In genomic region chr6:137536104-137536773, GRCh38 we compare ENCODE assay signal across 27 cellular contexts. TPM values are rescaled to one million over a fixed set of nuclear protein-coding genes. Genes with fewer than 3 reads are reported as not detected.
DNase-seq lines count a peak whose midpoint lies in the region; ATAC-seq, FAIRE-seq and TF ChIP-seq lines count a peak whose summit lies in the region.
"Had no signal": no experiment of that assay in that cellular context is flagged by ENCODE, and none has a peak within 500 bp of the region (broad histone marks: within the 10 kb centered on the region; RNA-seq: fewer than 3 reads in every experiment).

No MANE protein-coding gene starts in this region.

- H3K4me3 ChIP-seq in mesenchymal stem cell (ENCODE audit: insufficient read depth in 1 of 2, low read depth in 1 of 2, low read length in 2 of 2), result no peak overlapping the region
- H3K4me3 ChIP-seq: left ventricle myocardium inferior, PC-9, prostate gland, upper lobe of left lung had no signal

- no peak overlapping the region for H3K23ac ChIP-seq in mesenchymal stem cell (ENCODE audit: low read length in 2 of 2)

- H4K91ac ChIP-seq in mesenchymal stem cell (ENCODE audit: low read length), result no peak overlapping the region

- peaks cover 4 to 24% of the 10 kb centered on the region in 2 experiments for H3K27me3 ChIP-seq in mesenchymal stem cell (ENCODE audit: control insufficient read depth in 1 of 2, insufficient read depth in 1 of 2, low read length in 2 of 2)
- H3K27me3 ChIP-seq: upper lobe of left lung had no signal

- H3K4me2 ChIP-seq in mesenchymal stem cell (ENCODE audit: low read length, poor library complexity, severe bottlenecking), result no peak overlapping the region
- H3K4me2 ChIP-seq: KMS-11, PC-9 had no signal

- no peaks in the 10 kb centered on the region for H3K4me1 Mint-ChIP-seq in activated CD4-positive, alpha-beta T cell treated with anti-CD3 and anti-CD28 coated beads for 36 hours
- H3K4me1 Mint-ChIP-seq: neural crest cell had no signal

- CTCF ChIA-PET in activated CD4-positive, alpha-beta T cell treated with anti-CD3 and anti-CD28 coated beads for 36 hours (lab: Charles Lee), result interaction anchor here (0.6 to 2.4 kb wide), 4 partner anchors 34 to 470 kb away, joined by 3 to 7 read pairs (median 4); no protein-coding TSS in a partner anchor

- no peaks in the 10 kb centered on the region for H3K36me3 Mint-ChIP-seq in activated CD4-positive, alpha-beta T cell treated with anti-CD3 and anti-CD28 coated beads for 36 hours (ENCODE audit: low read depth)

- POLR2A ChIA-PET in activated CD4-positive, alpha-beta T cell treated with anti-CD3 and anti-CD28 coated beads for 36 hours (lab: Charles Lee), result no interaction called here

- no peak for TF ChIP-seq POLR2A in H54 (IDR thresholded peaks at IDR 0.05; ENCODE audit: low read depth, low read length)

- FAIRE-seq in H54 (lab: Jason Lieb, UNC), result no peak

- H2AK5ac ChIP-seq in mesenchymal stem cell (ENCODE audit: low read length, severe bottlenecking), result no peak overlapping the region

- H3K4me3 Mint-ChIP-seq in activated CD4-positive, alpha-beta T cell treated with anti-CD3 and anti-CD28 coated beads for 36 hours, result no peak overlapping the region
- H3K4me3 Mint-ChIP-seq: neural crest cell; T-helper 1 cell treated with Interleukin-12 subunit alpha and Interleukin-12 subunit beta and Interleukin-4 antibody, amounts not matched to agents 30 μg/mL and 1 μg/mL, for 36 hours had no signal

- no peak overlapping the region for H3K27ac Mint-ChIP-seq in activated CD4-positive, alpha-beta T cell treated with anti-CD3 and anti-CD28 coated beads for 36 hours
- H3K27ac Mint-ChIP-seq: T-helper 1 cell treated with Interleukin-12 subunit alpha and Interleukin-12 subunit beta and Interleukin-4 antibody, amounts not matched to agents 30 μg/mL and 1 μg/mL, for 36 hours had no signal

- H3K18ac ChIP-seq in mesenchymal stem cell (ENCODE audit: low read depth in 1 of 2, low read length in 2 of 2), result no peak overlapping the region

- no peak overlapping the region for H3K14ac ChIP-seq in mesenchymal stem cell (ENCODE audit: low read length in 2 of 2)

- no peaks in the 10 kb centered on the region for H3K36me3 ChIP-seq in mesenchymal stem cell (ENCODE audit: control insufficient read depth in 1 of 2, insufficient read depth in 2 of 2, low read depth in 1 of 2, low read length in 2 of 2)
- H3K36me3 ChIP-seq: left ventricle myocardium inferior, prostate gland, upper lobe of left lung, WERI-Rb-1 had no signal

- H3K9me3 ChIP-seq in mesenchymal stem cell (ENCODE audit: control insufficient read depth, low read length), result no peaks in the 10 kb centered on the region
- H3K9me3 ChIP-seq: left ventricle myocardium inferior, prostate gland, upper lobe of left lung had no signal

- H3K9me3 Mint-ChIP-seq in activated CD4-positive, alpha-beta T cell treated with anti-CD3 and anti-CD28 coated beads for 36 hours (ENCODE audit: low read depth), result no peaks in the 10 kb centered on the region
- H3K9me3 Mint-ChIP-seq: T-helper 1 cell treated with Interleukin-12 subunit alpha and Interleukin-12 subunit beta and Interleukin-4 antibody, amounts not matched to agents 30 μg/mL and 1 μg/mL, for 36 hours had no signal

- intact Hi-C loops in activated CD4-positive, alpha-beta T cell treated with anti-CD3 and anti-CD28 coated beads for 36 hours (cut with DNase I, micrococcal nuclease), result no loop called here

- no peaks in the 10 kb centered on the region for H3K4me1 ChIP-seq in mesenchymal stem cell (ENCODE audit: control insufficient read depth, insufficient read depth, low read depth, low read length)
- H3K4me1 ChIP-seq: left ventricle myocardium inferior, prostate gland, upper lobe of left lung had no signal

- no peak overlapping the region for H2AFZ ChIP-seq in mesenchymal stem cell (ENCODE audit: low read depth, low read length)
- H2AFZ ChIP-seq: PC-9 had no signal

- H2BK12ac ChIP-seq in mesenchymal stem cell (ENCODE audit: low read length in 2 of 2), result no peak overlapping the region

- no peak overlapping the region for H4K8ac ChIP-seq in mesenchymal stem cell (ENCODE audit: low read length)

- no peak overlapping the region for H2BK5ac ChIP-seq in mesenchymal stem cell (ENCODE audit: low read depth, low read length, poor library complexity, severe bottlenecking)

- peak; percentile 88 for ATAC-seq in activated CD4-positive, alpha-beta T cell treated with anti-CD3 and anti-CD28 coated beads for 36 hours

- H3K79me1 ChIP-seq in mesenchymal stem cell (replicated peaks; ENCODE audit: low read length, poor library complexity, severe bottlenecking), result no peaks in the 10 kb centered on the region

- H3K27me3 Mint-ChIP-seq in activated CD4-positive, alpha-beta T cell treated with anti-CD3 and anti-CD28 coated beads for 36 hours, result peaks cover 2% of the 10 kb centered on the region

- 79% methylated on average over 6 of the region's 6 CpGs for WGBS in mesenchymal stem cell

- no peak overlapping the region for H3K4ac ChIP-seq in mesenchymal stem cell (ENCODE audit: low read depth in 1 of 2, low read length in 2 of 2)

- H2BK15ac ChIP-seq in mesenchymal stem cell (ENCODE audit: low read depth, poor library complexity, severe bottlenecking), result no peak overlapping the region

- no peak overlapping the region for H3K9ac ChIP-seq in mesenchymal stem cell (ENCODE audit: low read length)
- H3K9ac ChIP-seq: KMS-11 had no signal

- DNase-seq in activated CD4-positive, alpha-beta T cell treated with anti-CD3 and anti-CD28 coated beads for 36 hours, result peak; percentile 45
- DNase-seq in activated CD4-positive, alpha-beta T cell treated with anti-CD3 and anti-CD28 coated beads, Interleukin-2, amount 50 U/mL, for 4 hours, result no peak
- peak; percentile 8 for DNase-seq in stimulated activated CD4-positive, alpha-beta T cell treated with anti-CD3 and anti-CD28 coated beads, Interleukin-1b, Interleukin-23, amount 100 ng/mL, for 48 hours
- no peak for DNase-seq in stimulated activated CD4-positive, alpha-beta T cell treated with anti-CD3 and anti-CD28 coated beads, Interleukin-2, amount 100 ng/mL, for 48 hours
- DNase-seq in activated gamma-delta T cell treated with anti-CD3 and anti-CD28 coated beads, Interleukin-2, amount 50 U/mL, for 16 hours (ENCODE audit: low read depth), result peak; percentile 4
- no peak for DNase-seq in NCI-H2029 treated with DMSO at 0.1 percent for 48 hours (lab: John Stamatoyannopoulos, UW)
- DNase-seq in H54 (ENCODE audit: insufficient read length, low spot score), result no peak
- DNase-seq in mesenchymal stem cell, result no peak
- DNase-seq: activated CD8-positive, alpha-beta memory T cell treated with anti-CD3 and anti-CD28 coated beads, Interleukin-2, amount 50 U/mL, for 48 hours; anterior cingulate cortex; caudate nucleus; HCEC 1CT; left ventricle myocardium inferior; MV-4-11; NCI-H187 treated with DMSO at 0.1 percent for 48 hours; NCI-H345; PC-9; upper lobe of left lung; WERI-Rb-1 had no signal

- no peak overlapping the region for H2BK120ac ChIP-seq in mesenchymal stem cell (ENCODE audit: low read depth, low read length)

- no peak overlapping the region for H3K27ac ChIP-seq in mesenchymal stem cell (ENCODE audit: low read length, poor library complexity, severe bottlenecking)
- H3K27ac ChIP-seq: KMS-11, left ventricle myocardium inferior, PC-9, prostate gland, upper lobe of left lung, WERI-Rb-1 had no signal

RNA-seq across cellular contexts. Expression of gene OLIG3, which starts 42.0 kb away (rescaled TPM):
- not detected for total RNA-seq in activated CD4-positive, alpha-beta T cell treated with anti-CD3 and anti-CD28 coated beads for 36 hours
- not detected for polyA plus RNA-seq in mesenchymal stem cell (2013, experiment 1 of 2)
- polyA plus RNA-seq in mesenchymal stem cell (2013, experiment 2 of 2), result not detected
- total RNA-seq: A172, Daoy, epithelial cell of proximal tubule, HT-29, left ventricle myocardium inferior, PC-9, prostate gland, upper lobe of left lung had no signal

Comparison
In these comparisons a context has a peak if more than half of its experiments do, and no peak if none do; other contexts are left out.
1. DNase-seq: peak in activated CD4-positive, alpha-beta T cell treated with anti-CD3 and anti-CD28 coated beads for 36 hours (single experiment), stimulated activated CD4-positive, alpha-beta T cell treated with anti-CD3 and anti-CD28 coated beads, Interleukin-1b, Interleukin-23, amount 100 ng/mL, for 48 hours (single experiment) and activated gamma-delta T cell treated with anti-CD3 and anti-CD28 coated beads, Interleukin-2, amount 50 U/mL, for 16 hours (single experiment); none in activated CD4-positive, alpha-beta T cell treated with anti-CD3 and anti-CD28 coated beads, Interleukin-2, amount 50 U/mL, for 4 hours (0 of 2), stimulated activated CD4-positive, alpha-beta T cell treated with anti-CD3 and anti-CD28 coated beads, Interleukin-2, amount 100 ng/mL, for 48 hours (0 of 2), NCI-H2029 treated with DMSO at 0.1 percent for 48 hours (single experiment), H54 (single experiment) and mesenchymal stem cell (single experiment).